In genomic region chr7:32979246-32979645, GRCh38 we compare ENCODE assay signal across 8 cellular contexts. TPM values are rescaled to one million over a fixed set of nuclear protein-coding genes. Genes with fewer than 3 reads are reported as not detected.
DNase-seq lines count a peak whose midpoint lies in the region; ATAC-seq, FAIRE-seq and TF ChIP-seq lines count a peak whose summit lies in the region.
"Not testable (repeated sequence)": the region's sequence is repeated elsewhere in the genome, so short reads cannot be mapped to it uniquely, and the experiment has no call there.

No MANE protein-coding gene starts in this region.

- not testable (repeated sequence) for H3K14ac ChIP-seq in IMR-90 (replicated peaks; ENCODE audit: low read depth, low read length)

- H3K23ac ChIP-seq in IMR-90 (ENCODE audit: low read depth, low read length), result not testable (repeated sequence)

- 77% methylated on average over 6 of the region's 6 CpGs for WGBS in A549 (ENCODE audit: missing lambda C conversion rate)
- no CpG with 5 or more reads among the region's 6 CpGs for WGBS in IMR-90 (ENCODE audit: extremely low coverage in 2 of 2, insufficient read length in 1 of 2), 2 experiments

- H3K56ac ChIP-seq in IMR-90 (ENCODE audit: extremely low read depth, insufficient read depth, low read length), result not testable (repeated sequence)

- H3K36me3 Mint-ChIP-seq in MCF 10A (ENCODE audit: insufficient read depth, unreplicated experiment), result not testable (repeated sequence)

- H3K4me3 Mint-ChIP-seq in MCF 10A (ENCODE audit: unreplicated experiment), result not testable (repeated sequence)

- H3K36me3 ChIP-seq in IMR-90 (ENCODE audit: control insufficient read depth, insufficient read depth, low read length) (peaks cover 15% of the 10 kb centered on the region), RWPE2 (ENCODE audit: low read depth) (peaks cover 15% of the 10 kb centered on the region)

- H3K9ac ChIP-seq in IMR-90 (ENCODE audit: low read depth, low read length), result not testable (repeated sequence)

- in situ Hi-C loops in IMR-90 (cut with MboI; ENCODE audit: low sequenced_read_pairs), result not testable (repeated sequence)

- peak overlapping the region; percentile 79 for H3K4ac ChIP-seq in IMR-90 (ENCODE audit: low read depth, low read length)

- H3K27ac Mint-ChIP-seq in MCF 10A (ENCODE audit: low read depth, unreplicated experiment), result peak overlapping the region; percentile 75

- H3K9me3 Mint-ChIP-seq in MCF 10A (ENCODE audit: unreplicated experiment), result not testable (repeated sequence)

- not testable (repeated sequence) for FAIRE-seq in A549 (lab: Jason Lieb, UNC)

- H2AK5ac ChIP-seq in IMR-90 (ENCODE audit: low read depth, low read length), result not testable (repeated sequence)

- not testable (repeated sequence) for TF ChIP-seq EP300 in A549 (IDR thresholded peaks at IDR 0.05)

- peak overlapping the region; percentile 77 for H2BK120ac ChIP-seq in IMR-90 (ENCODE audit: low read depth, low read length)

- DNase-seq in A549 (ENCODE audit: low read depth in 1 of 2, low spot score in 1 of 2) (peak in 1 of 2 experiments; percentile 51), EH (ENCODE audit: low read depth) (peak; percentile 86), IMR-90 (peak; percentile 71), RWPE2 (ENCODE audit: low spot score) (peak; percentile 73), MCF 10A (ENCODE audit: unreplicated experiment) (peak; percentile 87), fibroblast of mammary gland (ENCODE audit: low read depth) (peak; percentile 83), islet precursor cell (peak; percentile 66), retinal pigment epithelial cell (ENCODE audit: low read depth) (peak; percentile 63)

- not testable (repeated sequence) for H3K4me1 Mint-ChIP-seq in MCF 10A (ENCODE audit: insufficient read depth, unreplicated experiment)

- not testable (repeated sequence) for H3K9me3 ChIP-seq in A549; IMR-90 (ENCODE audit: control insufficient read depth, insufficient read depth, low read length); RWPE2 (ENCODE audit: severe bottlenecking)

- H3K18ac ChIP-seq in IMR-90 (ENCODE audit: low read depth, low read length), result not testable (repeated sequence)

- dilution Hi-C loops in IMR-90 (cut with HindIII; ENCODE audit: low sequenced_read_pairs, unreplicated experiment), result not testable (repeated sequence)

- not testable (repeated sequence) for TF ChIP-seq RAD21 in A549 (conservative IDR thresholded peaks at IDR 0.05 in 1 of 2, IDR thresholded peaks at IDR 0.05 in 1 of 2); IMR-90 (IDR thresholded peaks at IDR 0.05; ENCODE audit: low read length)

- not testable (repeated sequence) for H2AFZ ChIP-seq in IMR-90 (replicated peaks; ENCODE audit: low read length, poor library complexity)

- peak overlapping the region in 1 of 2 experiments; percentile 75; a peak in 1 of 4 replicates for H4K8ac ChIP-seq in IMR-90 (ENCODE audit: low read depth in 2 of 2, low read length in 2 of 2)

- not testable (repeated sequence) for H2BK5ac ChIP-seq in IMR-90 (ENCODE audit: low read depth, low read length, poor library complexity, severe bottlenecking)

- not testable (repeated sequence) for BruUV-seq in IMR-90 (replicated peaks; lab: Mats Ljungman, UMichigan); MCF 10A (replicated peaks; lab: Mats Ljungman, UMichigan)

- H2BK20ac ChIP-seq in IMR-90 (ENCODE audit: low read depth, low read length), result peak overlapping the region; percentile 89; the same call in 1 of the 2 replicates

- not testable (repeated sequence) for H3K4me3 ChIP-seq in A549; IMR-90 (ENCODE audit: insufficient read depth, low read depth, low read length); RWPE2 (ENCODE audit: severe bottlenecking); fibroblast of mammary gland (ENCODE audit: control insufficient read depth, low read depth, low read length); retinal pigment epithelial cell (ENCODE audit: low read length)

- CTCF ChIA-PET in A549 (lab: Yijun Ruan, JAX), result interaction anchor here (1.2 kb wide), 1 partner anchor 129 kb away, joined by 4 read pairs; no protein-coding TSS in a partner anchor
- CTCF ChIA-PET in IMR-90 (lab: Yijun Ruan, JAX); MCF 10A (lab: Yijun Ruan, JAX): not testable (repeated sequence)

- not testable (repeated sequence) for ATAC-seq in A549; IMR-90 (ENCODE audit: low read depth)
- ATAC-seq in RWPE2 (ENCODE audit: low read depth), result peak; percentile 73

- TF ChIP-seq CTCF in A549 (IDR thresholded peaks at IDR 0.05); IMR-90 (conservative IDR thresholded peaks at IDR 0.05; ENCODE audit: low read depth, low read length); RWPE2 (IDR thresholded peaks at IDR 0.05; ENCODE audit: poor library complexity, severe bottlenecking); MCF 10A (IDR thresholded peaks at IDR 0.05; ENCODE audit: unreplicated experiment); fibroblast of mammary gland (conservative IDR thresholded peaks at IDR 0.05; ENCODE audit: control insufficient read depth, insufficient read depth, low read depth, low read length); retinal pigment epithelial cell (conservative IDR thresholded peaks at IDR 0.05; ENCODE audit: low read depth, low read length): not testable (repeated sequence)

- H4K91ac ChIP-seq in IMR-90 (ENCODE audit: insufficient read depth, low read depth, low read length), result peak overlapping the region; percentile 61; the same call in 1 of the 2 replicates

- H3K79me1 ChIP-seq in IMR-90 (ENCODE audit: low read depth in 1 of 2, low read length in 2 of 2), result not testable (repeated sequence)

- 0 out of 3 replicates have a peak overlapping the region, but pooled peaks have one; percentile 2 for H3K4me2 ChIP-seq in A549
- H3K4me2 ChIP-seq in IMR-90 (ENCODE audit: low read depth, low read length), result not testable (repeated sequence)

- peak overlapping the region; percentile 34 to 63; a peak in 3 of 6 replicates for H3K27ac ChIP-seq in A549
- not testable (repeated sequence) for H3K27ac ChIP-seq in IMR-90 (ENCODE audit: insufficient read depth, low read length)
- H3K27ac ChIP-seq in RWPE2 (ENCODE audit: poor library complexity, severe bottlenecking), result peak overlapping the region; percentile 65

- H4K5ac ChIP-seq in IMR-90 (ENCODE audit: low read depth, low read length), result not testable (repeated sequence)

- H3K9me1 ChIP-seq in IMR-90 (ENCODE audit: insufficient read depth, low read length), result not testable (repeated sequence)

- not testable (repeated sequence) for H2AK9ac ChIP-seq in IMR-90 (replicated peaks; ENCODE audit: low read depth, low read length, poor library complexity)

- not testable (repeated sequence) for TF ChIP-seq POLR2A in A549 (IDR thresholded peaks at IDR 0.05; ENCODE audit: low read length); IMR-90 (IDR thresholded peaks at IDR 0.05; ENCODE audit: low read depth, low read length)

- H2BK15ac ChIP-seq in IMR-90 (ENCODE audit: low read depth, low read length), result peak overlapping the region; percentile 59; the same call in 1 of the 3 replicates

- H3K27me3 Mint-ChIP-seq in MCF 10A (ENCODE audit: insufficient read depth, unreplicated experiment), result not testable (repeated sequence)

- intact Hi-C loops in IMR-90 (cut with micrococcal nuclease); MCF 10A (cut with micrococcal nuclease): not testable (repeated sequence)

- not testable (repeated sequence) for H4K20me1 ChIP-seq in IMR-90 (ENCODE audit: insufficient read depth, low read length)

- H3K4me1 ChIP-seq in A549; IMR-90 (ENCODE audit: control insufficient read depth, insufficient read depth, low read length): not testable (repeated sequence)
- H3K4me1 ChIP-seq in RWPE2 (ENCODE audit: insufficient read depth, poor library complexity, severe bottlenecking), result peaks cover 25% of the 10 kb centered on the region

- POLR2A ChIA-PET in A549 (lab: Yijun Ruan, JAX); IMR-90 (lab: Charles Lee; ENCODE audit: unreplicated experiment); MCF 10A (lab: Yijun Ruan, JAX): not testable (repeated sequence)

- not testable (repeated sequence) for H3K27me3 ChIP-seq in IMR-90 (ENCODE audit: control insufficient read depth, insufficient read depth, low read length); RWPE2 (ENCODE audit: insufficient read depth, poor library complexity, severe bottlenecking)

TF ChIP-seq in A549, 52 proteins besides CTCF, POLR2A, EP300 and RAD21:
- TF ChIP-seq CEBPB (IDR thresholded peaks at IDR 0.05), result 0 out of 4 replicates have a peak, but pooled peaks of 1 of the 2 experiments have one; percentile 21
TF ChIP-seq in A549: peak in this region for 1; not testable (repeated sequence) for 51.

TF ChIP-seq in IMR-90, 13 proteins besides CTCF, POLR2A, EP300 and RAD21:
- peak; percentile 72 for TF ChIP-seq CEBPB (IDR thresholded peaks at IDR 0.05; ENCODE audit: low read depth, low read length)
TF ChIP-seq in IMR-90: peak in this region for 1; not testable (repeated sequence) for 12.

RNA-seq across cellular contexts. Expression of gene FKBP9, which starts 22.0 kb away (rescaled TPM):
- 130 and 140 TPM in 2 replicates for polyA plus RNA-seq in A549 (2011; rRNA removed)
- polyA plus RNA-seq in A549 (2012; cell fraction: cytosol; rRNA removed), result 55.1 and 65.9 TPM in 2 replicates
- polyA plus RNA-seq in A549 (2012; cell fraction: nucleus; rRNA removed), result 93.0 and 171 TPM in 2 replicates
- 106 to 123 TPM (median 112 TPM) in 3 replicates for polyA plus RNA-seq in A549 (2017; fragmentation: RNase III; extraction: RNeasy Plus Mini Kit Qiagen cat#74134 plus additional on column Dnase treatment)
- 140 and 160 TPM in 2 replicates for polyA minus RNA-seq in A549 (2011; rRNA and poly(A)+ RNA removed)
- 146 and 191 TPM in 2 replicates for total RNA-seq in IMR-90 (2012; rRNA removed)
- polyA plus RNA-seq in IMR-90 (2012; rRNA removed), result 99.0 and 126 TPM in 2 replicates
- polyA plus RNA-seq in IMR-90 (2012; cell fraction: cytosol; rRNA removed), result 82.9 and 154 TPM in 2 replicates
- polyA plus RNA-seq in IMR-90 (2012; cell fraction: nucleus; rRNA removed; ENCODE audit: low replicate concordance), result 58.8 and 68.7 TPM in 2 replicates
- total RNA-seq in MCF 10A (2022), result 111 and 139 TPM in 2 replicates
